ENCODE assay signal across 9 cellular contexts in the genomic region with DNA sequence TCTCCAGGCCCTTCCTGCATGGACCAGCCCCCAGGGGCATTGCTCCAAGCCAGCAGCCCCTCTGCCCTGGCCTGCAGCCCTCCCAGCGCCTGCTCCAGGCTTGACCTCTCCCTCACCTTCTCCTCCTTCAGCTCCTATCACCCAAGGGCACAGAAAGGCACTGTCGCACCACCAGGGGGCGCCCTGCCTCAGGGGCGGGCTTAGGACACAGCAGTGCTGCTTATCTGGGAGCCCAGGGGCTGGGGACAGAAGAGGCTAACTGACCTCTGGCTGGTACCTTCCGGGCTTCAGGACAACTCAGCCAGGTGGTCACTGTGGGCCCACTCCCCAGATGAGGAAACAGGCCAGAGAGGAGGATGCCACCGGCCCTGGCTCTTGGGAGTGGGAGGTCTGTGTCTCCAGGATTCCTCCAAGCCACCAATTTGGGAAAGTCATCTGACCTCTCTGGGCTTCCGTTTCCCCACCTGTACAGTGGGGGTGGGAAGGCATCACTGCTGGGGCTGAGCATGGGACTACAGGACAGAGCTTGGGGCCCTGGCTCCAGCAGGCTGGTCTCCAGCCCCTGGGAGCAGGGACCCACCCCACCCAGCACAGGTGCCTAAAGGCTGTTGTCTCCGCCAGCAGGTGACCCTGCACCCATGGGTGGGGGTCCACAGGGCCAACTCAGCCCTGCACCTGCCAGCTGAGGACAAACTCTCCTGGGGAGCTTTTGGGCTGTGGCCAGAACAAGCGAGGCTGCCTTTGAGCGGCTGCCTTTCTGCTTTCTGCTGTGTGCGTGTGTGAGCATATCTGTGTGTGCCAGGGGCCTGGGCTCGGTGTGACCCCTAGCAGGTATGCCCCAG. TPM values are rescaled to one million over a fixed set of nuclear protein-coding genes. Genes with fewer than 3 reads are reported as not detected.
A peak's percentile ranks its signal among the peaks of the same experiment; 100 is the strongest.
DNase-seq lines count a peak whose midpoint lies in the region; ATAC-seq lines count a peak whose summit lies in the region.
"Had no signal": no experiment of that assay in that cellular context is flagged by ENCODE, and none has a peak within 500 bp of the region (broad histone marks: within the 10 kb centered on the region; RNA-seq: fewer than 3 reads in every experiment).

No MANE protein-coding gene starts in this region.

- intact Hi-C loops in activated CD4-positive, alpha-beta T cell treated with anti-CD3 and anti-CD28 coated beads for 36 hours (cut with DNase I, micrococcal nuclease) = loop anchor here (1.0 to 5.0 kb wide), 10 partner anchors 77 to 402 kb away; a partner anchor contains a TSS

- ATAC-seq in HG02852 (IDR thresholded peaks at IDR 0.05; ENCODE audit: unreplicated experiment) (peak; percentile 30), GM19455 (IDR thresholded peaks at IDR 0.05; ENCODE audit: unreplicated experiment) (no peak)
- peak; percentile 57 for ATAC-seq in activated CD4-positive, alpha-beta T cell treated with anti-CD3 and anti-CD28 coated beads for 36 hours

- POLR2A ChIA-PET in activated CD4-positive, alpha-beta T cell treated with anti-CD3 and anti-CD28 coated beads for 36 hours (lab: Charles Lee) = no interaction called here

- CTCF ChIA-PET in activated CD4-positive, alpha-beta T cell treated with anti-CD3 and anti-CD28 coated beads for 36 hours (lab: Charles Lee) = interaction anchor here (0.5 to 6.2 kb wide), 18 partner anchors 10 to 1015 kb away, joined by 3 to 41 read pairs (median 4); a partner anchor contains a TSS

- H3K4me3 Mint-ChIP-seq in activated CD4-positive, alpha-beta T cell treated with anti-CD3 and anti-CD28 coated beads for 36 hours = no peak overlapping the region

- H3K4me1 Mint-ChIP-seq in activated CD4-positive, alpha-beta T cell treated with anti-CD3 and anti-CD28 coated beads for 36 hours = peaks cover 13% of the 10 kb centered on the region

- H3K27ac Mint-ChIP-seq in activated CD4-positive, alpha-beta T cell treated with anti-CD3 and anti-CD28 coated beads for 36 hours = no peak overlapping the region

- H3K9me3 Mint-ChIP-seq in activated CD4-positive, alpha-beta T cell treated with anti-CD3 and anti-CD28 coated beads for 36 hours (ENCODE audit: low read depth) = no peaks in the 10 kb centered on the region
- H3K9me3 Mint-ChIP-seq: IgD-negative memory B cell had no signal

- H3K36me3 Mint-ChIP-seq in activated CD4-positive, alpha-beta T cell treated with anti-CD3 and anti-CD28 coated beads for 36 hours (ENCODE audit: low read depth) = no peaks in the 10 kb centered on the region
- H3K36me3 Mint-ChIP-seq: IgD-negative memory B cell had no signal

- DNase-seq in D341Med (ENCODE audit: low spot score) (peak; percentile 83), NCI-H446 (lab: John Stamatoyannopoulos, UW) (peak; percentile 56 to 83), cerebellar cortex (ENCODE audit: low spot score) (peak; percentile 84), kidney glomerular epithelial cell (lab: John Stamatoyannopoulos, UW) (peak; percentile 58)
- peak; percentile 95 for DNase-seq in activated CD4-positive, alpha-beta T cell treated with anti-CD3 and anti-CD28 coated beads for 36 hours
- peak; percentile 80 to 84 (median 82) for DNase-seq in stimulated activated CD4-positive, alpha-beta T cell treated with anti-CD3 and anti-CD28 coated beads, Interleukin-1b, Interleukin-23, amount 100 ng/mL, for 24 hours (ENCODE audit: low read depth in 4 of 4, low spot score in 1 of 4)

- no peaks in the 10 kb centered on the region for H3K27me3 Mint-ChIP-seq in activated CD4-positive, alpha-beta T cell treated with anti-CD3 and anti-CD28 coated beads for 36 hours

RNA-seq across cellular contexts. Expression of a gene that starts 25.5 kb away (rescaled TPM):
- total RNA-seq in activated CD4-positive, alpha-beta T cell treated with anti-CD3 and anti-CD28 coated beads for 36 hours = 10 to 100 TPM; 27.7 to 35.4 TPM
